Comparison of ENCODE assay signal across 16 cellular contexts in the genomic region with DNA sequence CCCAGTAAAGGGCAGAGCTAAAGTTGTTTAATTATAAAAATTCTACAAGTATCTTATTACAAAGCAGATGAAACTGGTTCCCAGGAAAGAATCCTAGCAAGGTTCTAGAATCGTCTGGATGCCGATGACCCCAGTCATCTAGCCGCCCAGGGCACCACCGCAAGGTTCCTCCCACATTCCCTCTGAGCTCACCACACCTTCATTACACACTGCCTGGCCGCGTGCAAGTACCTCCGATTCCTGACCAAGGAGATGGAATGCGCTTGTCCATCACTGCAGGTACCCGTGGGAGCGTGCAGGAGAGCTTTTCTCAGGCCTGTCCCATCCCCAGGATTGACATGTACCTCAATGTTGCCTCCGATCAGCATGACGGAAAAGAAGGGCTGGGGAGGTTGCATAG.
A peak's percentile ranks its signal among the peaks of the same experiment; 100 is the strongest.
DNase-seq lines count a peak whose midpoint lies in the region; ATAC-seq, FAIRE-seq and TF ChIP-seq lines count a peak whose summit lies in the region.
"Had no signal": no experiment of that assay in that cellular context is flagged by ENCODE, and none has a peak within 500 bp of the region (broad histone marks: within the 10 kb centered on the region; RNA-seq: fewer than 3 reads in every experiment).

No MANE protein-coding gene starts in this region.

- H4K91ac ChIP-seq in neuronal stem cell (ENCODE audit: low read depth, low read length, poor library complexity), result no peak overlapping the region

- H3K9me3 ChIP-seq in PC-3 (ENCODE audit: low read length) (no peaks in the 10 kb centered on the region), kidney (ENCODE audit: control insufficient read depth in 1 of 2, low read length in 2 of 2) (peaks cover 0 to 3% of the 10 kb centered on the region in 2 donors), neuronal stem cell (replicated peaks in 1 of 2; ENCODE audit: control insufficient read depth in 2 of 2, insufficient read depth in 1 of 2, low read depth in 1 of 2, low read length in 2 of 2) (peaks cover 7 to 15% of the 10 kb centered on the region in 2 donors)
- H3K9me3 ChIP-seq: BLaER1 treated with 17β-estradiol and CSF1 and Interleukin-3, amounts not matched to agents 10 nM and 100 nM had no signal

- no peak for TF ChIP-seq CTCF in PC-3 (conservative IDR thresholded peaks at IDR 0.05; ENCODE audit: low read depth, low read length)
- no peak for TF ChIP-seq CTCF in kidney (IDR thresholded peaks at IDR 0.05; ENCODE audit: borderline replicate concordance, extremely low read depth, insufficient read depth)
- TF ChIP-seq CTCF in brain microvascular endothelial cell (IDR thresholded peaks at IDR 0.05; ENCODE audit: low read depth, low read length, missing control alignments), result no peak

- no peak overlapping the region for H2AK5ac ChIP-seq in neuronal stem cell (ENCODE audit: low read depth, low read length)

- H4K8ac ChIP-seq in neuronal stem cell (ENCODE audit: low read depth, low read length), result no peak overlapping the region

- ATAC-seq in PC-3 (no peak), HG02678 (IDR thresholded peaks at IDR 0.05; ENCODE audit: unreplicated experiment) (no peak)
- ATAC-seq: GM12878, HepG2 had no signal

- H3K9ac ChIP-seq in PC-3 (ENCODE audit: low read length) (no peak overlapping the region; the same call in 1 of the 2 replicates), kidney (ENCODE audit: low read length in 2 of 2) (no peak overlapping the region), neuronal stem cell (ENCODE audit: low read depth, low read length, poor library complexity) (peak overlapping the region; percentile 27)
- H3K9ac ChIP-seq: BLaER1 treated with 17β-estradiol and CSF1 and Interleukin-3, amounts not matched to agents 10 nM and 100 nM had no signal

- no peak overlapping the region for H3K4ac ChIP-seq in neuronal stem cell (ENCODE audit: low read length)

- intact Hi-C loops in PC-3 (cut with micrococcal nuclease) (no loop called here), kidney (cut with DNase I) (no loop called here)

- H3K9me2 ChIP-seq in PC-3 (replicated peaks; ENCODE audit: low read length), result no peaks in the 10 kb centered on the region

- in situ Hi-C loops in brain microvascular endothelial cell (cut with HindIII; ENCODE audit: low pct_ligation_motif_present, low sequenced_read_pairs), result no loop called here

- no peak overlapping the region for H2BK15ac ChIP-seq in neuronal stem cell (ENCODE audit: low read length)

- H3K18ac ChIP-seq in neuronal stem cell (ENCODE audit: low read length), result no peak overlapping the region

- no peaks in the 10 kb centered on the region for H3K79me1 ChIP-seq in neuronal stem cell (ENCODE audit: low read depth, low read length)

- no peak overlapping the region for H3K23ac ChIP-seq in neuronal stem cell (ENCODE audit: low read depth, low read length, poor library complexity)

- DNase-seq in HT1080 (ENCODE audit: low read depth), result peak; percentile 50
- peak; percentile 25 for DNase-seq in PC-3
- DNase-seq in kidney, result peak; percentile 60
- no peak for DNase-seq in neuronal stem cell (ENCODE audit: low spot score)
- no peak for DNase-seq in HPDE6-E6E7 (ENCODE audit: extremely low spot score)
- DNase-seq in brain microvascular endothelial cell, result no peak
- DNase-seq in globus pallidus (ENCODE audit: low spot score), result no peak
- DNase-seq: ACHN; CD4-positive, CD25-positive, alpha-beta regulatory T cell; GOT3; H9 had no signal

- no peak overlapping the region for H3K14ac ChIP-seq in neuronal stem cell (ENCODE audit: low read length)

- no peak overlapping the region for H2BK120ac ChIP-seq in neuronal stem cell (ENCODE audit: low read depth, low read length)

- no TSS peak for BruUV-seq in PC-3 (replicated peaks; lab: Mats Ljungman, UMichigan)

- WGBS in neuronal stem cell (ENCODE audit: extremely low coverage in 2 of 2, insufficient read length in 2 of 2, insufficient replicate concordance in 1 of 2), 2 donors, result no CpG with 5 or more reads among the region's 12 CpGs

- H2BK12ac ChIP-seq in neuronal stem cell (ENCODE audit: low read length), result peak overlapping the region; percentile 80

- H3K4me3 ChIP-seq in PC-3 (ENCODE audit: low read length), result no peak overlapping the region
- no peak overlapping the region for H3K4me3 ChIP-seq in kidney (ENCODE audit: low read length in 2 of 2)
- H3K4me3 ChIP-seq in neuronal stem cell (ENCODE audit: low read length in 2 of 2), result no peak overlapping the region
- no peak overlapping the region for H3K4me3 ChIP-seq in brain microvascular endothelial cell (ENCODE audit: low read depth, low read length)
- H3K4me3 ChIP-seq: BLaER1 treated with 17β-estradiol and CSF1 and Interleukin-3, amounts not matched to agents 10 nM and 100 nM; GM12878 had no signal

- H2AFZ ChIP-seq in PC-3 (ENCODE audit: low read length) (no peak overlapping the region), neuronal stem cell (ENCODE audit: low read length) (no peak overlapping the region)

- no peaks in the 10 kb centered on the region for H4K20me1 ChIP-seq in PC-3 (ENCODE audit: low read length)
- H4K20me1 ChIP-seq: BLaER1 treated with 17β-estradiol and CSF1 and Interleukin-3, amounts not matched to agents 10 nM and 100 nM had no signal

- no peak for FAIRE-seq in kidney (lab: Jason Lieb, UNC)
- FAIRE-seq: GM12878, HepG2, HTR-8/SVneo had no signal

- no peaks in the 10 kb centered on the region for H3K79me2 ChIP-seq in PC-3 (ENCODE audit: low read length)

- no peaks in the 10 kb centered on the region for H3F3A ChIP-seq in PC-3 (ENCODE audit: low read length, unreplicated experiment)

- H3K27me3 ChIP-seq in PC-3 (ENCODE audit: low read length) (peaks cover 58% of the 10 kb centered on the region), neuronal stem cell (ENCODE audit: control insufficient read depth in 3 of 3, insufficient read depth in 3 of 3, low read depth in 1 of 3, low read length in 3 of 3) (peaks cover 0 to 2% (median 0%) of the 10 kb centered on the region in 3 experiments), brain microvascular endothelial cell (replicated peaks) (no peaks in the 10 kb centered on the region)
- H3K27me3 ChIP-seq: BLaER1 treated with 17β-estradiol and CSF1 and Interleukin-3, amounts not matched to agents 10 nM and 100 nM had no signal

- H3K4me1 ChIP-seq in PC-3 (ENCODE audit: insufficient read depth, low read length) (peaks cover 17% of the 10 kb centered on the region), kidney (ENCODE audit: control insufficient read depth in 1 of 2, insufficient read depth in 1 of 2, low read depth in 1 of 2, low read length in 2 of 2) (no peaks in the 10 kb centered on the region), neuronal stem cell (ENCODE audit: control insufficient read depth in 2 of 2, insufficient read depth in 1 of 2, low read depth in 1 of 2, low read length in 2 of 2) (no peaks in the 10 kb centered on the region)

- no peak overlapping the region for H3K4me2 ChIP-seq in PC-3 (ENCODE audit: low read length)
- H3K4me2 ChIP-seq in neuronal stem cell (ENCODE audit: insufficient read depth, low read length, poor library complexity, severe bottlenecking), result no peak overlapping the region
- H3K4me2 ChIP-seq: BLaER1 treated with 17β-estradiol and CSF1 and Interleukin-3, amounts not matched to agents 10 nM and 100 nM had no signal

- H3K36me3 ChIP-seq in PC-3 (ENCODE audit: low read depth, low read length) (no peaks in the 10 kb centered on the region), kidney (ENCODE audit: control insufficient read depth in 1 of 2, insufficient read depth in 2 of 2, low read length in 2 of 2) (peaks cover 0 to 2% of the 10 kb centered on the region in 2 donors), neuronal stem cell (replicated peaks in 1 of 2; ENCODE audit: control insufficient read depth in 2 of 2, insufficient read depth in 2 of 2, low read length in 2 of 2) (peaks cover 65 to 99% of the 10 kb centered on the region in 2 donors), brain microvascular endothelial cell (replicated peaks) (peaks cover 2% of the 10 kb centered on the region)
- H3K36me3 ChIP-seq: BLaER1 treated with 17β-estradiol and CSF1 and Interleukin-3, amounts not matched to agents 10 nM and 100 nM had no signal

- POLR2A ChIA-PET in PC-3 (lab: Charles Lee; ENCODE audit: unreplicated experiment), result no interaction called here

- CTCF ChIA-PET in PC-3 (lab: Charles Lee), result no interaction called here

- H2BK5ac ChIP-seq in neuronal stem cell (ENCODE audit: low read length), result no peak overlapping the region

- H3K27ac ChIP-seq in PC-3 (ENCODE audit: low read length) (no peak overlapping the region), kidney (ENCODE audit: low read depth in 2 of 2, low read length in 2 of 2) (no peak overlapping the region), neuronal stem cell (replicated peaks; ENCODE audit: low read length) (no peak overlapping the region), brain microvascular endothelial cell (no peak overlapping the region)
- H3K27ac ChIP-seq: BLaER1 treated with 17β-estradiol and CSF1 and Interleukin-3, amounts not matched to agents 10 nM and 100 nM had no signal

Comparison
In these comparisons a context has a peak if more than half of its experiments do, and no peak if none do; other contexts are left out.
1. DNase-seq: peak in HT1080 (single experiment), PC-3 (single experiment) and kidney (single experiment); none in neuronal stem cell (single experiment), HPDE6-E6E7 (single experiment), brain microvascular endothelial cell (single experiment) and globus pallidus (single experiment).